ENCODE assay signal across 1 cellular context in genomic region chr11:19382131-19382611, GRCh38.
TF ChIP-seq lines count a peak whose summit lies in the region.

No MANE protein-coding gene starts in this region.

TF ChIP-seq in neural cell, 6 proteins besides CTCF, POLR2A, EP300 and RAD21 (continued from another document):
- peak; percentile 35 for TF ChIP-seq REST (IDR thresholded peaks at IDR 0.05; ENCODE audit: borderline replicate concordance)
TF ChIP-seq in neural cell: peak in this region for 2.
